In the genomic region with DNA sequence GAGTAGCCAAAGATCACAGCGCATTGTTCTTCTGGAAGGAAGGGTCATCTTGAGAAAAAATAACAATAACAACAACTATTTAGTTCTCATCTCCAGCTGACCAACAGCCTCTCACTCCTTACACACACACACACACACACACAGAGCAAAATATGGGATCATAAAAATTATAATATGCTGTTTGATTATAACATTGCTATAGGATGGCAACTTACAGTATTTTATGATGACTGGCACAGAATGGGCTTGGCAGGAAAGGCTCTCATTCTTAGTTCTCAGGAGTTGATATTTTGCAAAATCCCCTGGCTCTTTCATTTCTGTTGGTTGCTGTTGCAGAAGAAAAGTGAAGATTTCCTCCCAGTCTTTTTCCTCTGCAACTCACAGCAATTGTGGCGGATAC, we compare ENCODE assay signal across 1 cellular context.
TF ChIP-seq lines count a peak whose summit lies in the region.

No MANE protein-coding gene starts in this region.

TF ChIP-seq in WTC11, 78 proteins besides CTCF, POLR2A, EP300 and RAD21 (continued from another document):
- TF ChIP-seq, protein P1, sequence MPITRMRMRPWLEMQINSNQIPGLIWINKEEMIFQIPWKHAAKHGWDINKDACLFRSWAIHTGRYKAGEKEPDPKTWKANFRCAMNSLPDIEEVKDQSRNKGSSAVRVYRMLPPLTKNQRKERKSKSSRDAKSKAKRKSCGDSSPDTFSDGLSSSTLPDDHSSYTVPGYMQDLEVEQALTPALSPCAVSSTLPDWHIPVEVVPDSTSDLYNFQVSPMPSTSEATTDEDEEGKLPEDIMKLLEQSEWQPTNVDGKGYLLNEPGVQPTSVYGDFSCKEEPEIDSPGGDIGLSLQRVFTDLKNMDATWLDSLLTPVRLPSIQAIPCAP (CRISPR knock-in tag; IDR thresholded peaks at IDR 0.05) = no peak
- TF ChIP-seq CREM (CRISPR knock-in tag; IDR thresholded peaks at IDR 0.05) (no peak), TEAD4 (CRISPR knock-in tag; IDR thresholded peaks at IDR 0.05) (no peak)
- TF ChIP-seq, protein P2, sequence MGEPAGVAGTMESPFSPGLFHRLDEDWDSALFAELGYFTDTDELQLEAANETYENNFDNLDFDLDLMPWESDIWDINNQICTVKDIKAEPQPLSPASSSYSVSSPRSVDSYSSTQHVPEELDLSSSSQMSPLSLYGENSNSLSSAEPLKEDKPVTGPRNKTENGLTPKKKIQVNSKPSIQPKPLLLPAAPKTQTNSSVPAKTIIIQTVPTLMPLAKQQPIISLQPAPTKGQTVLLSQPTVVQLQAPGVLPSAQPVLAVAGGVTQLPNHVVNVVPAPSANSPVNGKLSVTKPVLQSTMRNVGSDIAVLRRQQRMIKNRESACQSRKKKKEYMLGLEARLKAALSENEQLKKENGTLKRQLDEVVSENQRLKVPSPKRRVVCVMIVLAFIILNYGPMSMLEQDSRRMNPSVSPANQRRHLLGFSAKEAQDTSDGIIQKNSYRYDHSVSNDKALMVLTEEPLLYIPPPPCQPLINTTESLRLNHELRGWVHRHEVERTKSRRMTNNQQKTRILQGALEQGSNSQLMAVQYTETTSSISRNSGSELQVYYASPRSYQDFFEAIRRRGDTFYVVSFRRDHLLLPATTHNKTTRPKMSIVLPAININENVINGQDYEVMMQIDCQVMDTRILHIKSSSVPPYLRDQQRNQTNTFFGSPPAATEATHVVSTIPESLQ (CRISPR knock-in tag; IDR thresholded peaks at IDR 0.05) = no peak
TF ChIP-seq in WTC11: peak in this region for 0.
